Comparison of ENCODE assay signal across 20 cellular contexts in genomic region chr10:595473-595872, GRCh38.
"Had no signal": no experiment of that assay in that cellular context is flagged by ENCODE, and none has a peak within 500 bp of the region (broad histone marks: within the 10 kb centered on the region; RNA-seq: fewer than 3 reads in every experiment).

No MANE protein-coding gene starts in this region.

- H3K36me3 Mint-ChIP-seq: naive B cell; natural killer cell; stimulated activated effector memory CD8-positive, alpha-beta T cell treated with anti-CD3 and anti-CD28 coated beads, Interleukin-12 subunit alpha, Interleukin-12 subunit beta, amount 100 ng/mL, for 72 hours had no signal

- H3K4me3 ChIP-seq: left lung, lung, ovary, prostate gland, right atrium auricular region, right lobe of liver, skin epidermis, spleen, transverse colon, upper lobe of left lung had no signal

- H3K27me3 ChIP-seq: left lung, ovary, right atrium auricular region, right lobe of liver, transverse colon, upper lobe of left lung had no signal

- H3K4me1 Mint-ChIP-seq: naive B cell; natural killer cell; stimulated activated effector memory CD8-positive, alpha-beta T cell treated with anti-CD3 and anti-CD28 coated beads, Interleukin-12 subunit alpha, Interleukin-12 subunit beta, amount 100 ng/mL, for 72 hours; stimulated activated naive CD8-positive, alpha-beta T cell treated with anti-CD3 and anti-CD28 coated beads, Interleukin-15, amount 100 ng/mL, for 72 hours had no signal

- ATAC-seq: left cardiac atrium; left lung; natural killer cell; right lobe of liver; stimulated activated effector memory CD8-positive, alpha-beta T cell treated with anti-CD3 and anti-CD28 coated beads, Interleukin-12 subunit alpha, Interleukin-12 subunit beta, amount 100 ng/mL, for 72 hours; stimulated activated naive CD8-positive, alpha-beta T cell treated with anti-CD3 and anti-CD28 coated beads, Interleukin-15, amount 100 ng/mL, for 72 hours had no signal

- H3K27ac ChIP-seq: left lung, ovary, prostate gland, right atrium auricular region, skin epidermis, spleen, transverse colon, upper lobe of left lung had no signal

- H3K4me3 Mint-ChIP-seq: naive B cell; natural killer cell; stimulated activated effector memory CD8-positive, alpha-beta T cell treated with anti-CD3 and anti-CD28 coated beads, Interleukin-12 subunit alpha, Interleukin-12 subunit beta, amount 100 ng/mL, for 72 hours; stimulated activated naive CD8-positive, alpha-beta T cell treated with anti-CD3 and anti-CD28 coated beads, Interleukin-15, amount 100 ng/mL, for 72 hours had no signal

- H3K9me3 Mint-ChIP-seq: naive B cell; natural killer cell; stimulated activated effector memory CD8-positive, alpha-beta T cell treated with anti-CD3 and anti-CD28 coated beads, Interleukin-12 subunit alpha, Interleukin-12 subunit beta, amount 100 ng/mL, for 72 hours; stimulated activated naive CD8-positive, alpha-beta T cell treated with anti-CD3 and anti-CD28 coated beads, Interleukin-15, amount 100 ng/mL, for 72 hours had no signal

- H3K4me1 ChIP-seq: left lung, prostate gland, spleen had no signal

- H3K27ac Mint-ChIP-seq: natural killer cell; stimulated activated effector memory CD8-positive, alpha-beta T cell treated with anti-CD3 and anti-CD28 coated beads, Interleukin-12 subunit alpha, Interleukin-12 subunit beta, amount 100 ng/mL, for 72 hours; stimulated activated naive CD8-positive, alpha-beta T cell treated with anti-CD3 and anti-CD28 coated beads, Interleukin-15, amount 100 ng/mL, for 72 hours had no signal

- H3K9me3 ChIP-seq: left lung, ovary, prostate gland, right atrium auricular region, right lobe of liver, spleen, transverse colon, upper lobe of left lung had no signal

- H3K36me3 ChIP-seq: left lung, ovary, prostate gland, right atrium auricular region, right lobe of liver, spleen, transverse colon, upper lobe of left lung had no signal

- DNase-seq: hippocampal formation; kidney glomerular epithelial cell; left cardiac atrium; naive B cell; natural killer cell; right lobe of liver; spleen; stimulated activated CD4-positive, alpha-beta T cell treated with anti-CD3 and anti-CD28 coated beads, Interleukin-4, amount 100 ng/mL, for 24 hours; stimulated activated naive CD4-positive, alpha-beta T cell treated with Interleukin-2 at 50 U/mL for 16 hours; stimulated activated naive CD8-positive, alpha-beta T cell treated with anti-CD3 and anti-CD28 coated beads, Interleukin-15, amount 100 ng/mL, for 72 hours; substantia nigra; transverse colon; upper lobe of left lung had no signal
